In genomic region chr1:33268457-33268856, GRCh38 we compare ENCODE assay signal across 25 cellular contexts. TPM values are rescaled to one million over a fixed set of nuclear protein-coding genes. Genes with fewer than 3 reads are reported as not detected.
DNase-seq lines count a peak whose midpoint lies in the region; ATAC-seq, FAIRE-seq and TF ChIP-seq lines count a peak whose summit lies in the region.
"Had no signal": no experiment of that assay in that cellular context is flagged by ENCODE, and none has a peak within 500 bp of the region (broad histone marks: within the 10 kb centered on the region; RNA-seq: fewer than 3 reads in every experiment).

No MANE protein-coding gene starts in this region.

- H3K4me1 ChIP-seq in heart left ventricle (peaks cover 0 to 89% (median 56%) of the 10 kb centered on the region in 12 donors), H1 (replicated peaks in 1 of 4; ENCODE audit: control insufficient read depth in 3 of 4, insufficient read depth in 4 of 4, low read length in 3 of 4) (peaks cover 0 to 8% (median 0%) of the 10 kb centered on the region in 4 experiments; a peak in 1 of 7 replicates), upper lobe of left lung (peaks cover 16 to 56% (median 26%) of the 10 kb centered on the region in 4 donors), ovary (ENCODE audit: insufficient read depth) (peaks cover 10% of the 10 kb centered on the region)

- no peak overlapping the region for H2BK120ac ChIP-seq in H1 (replicated peaks; ENCODE audit: low read depth, low read length)

- H3K14ac ChIP-seq in H1 (ENCODE audit: insufficient read length): no peak overlapping the region

- no peak for TF ChIP-seq RAD21 in H1 (IDR thresholded peaks at IDR 0.05 in 1 of 2, conservative IDR thresholded peaks at IDR 0.05 in 1 of 2; ENCODE audit: low read depth in 2 of 2, low read length in 2 of 2)

- H3K4me3 ChIP-seq in heart left ventricle: no peak overlapping the region
- H3K4me3 ChIP-seq in H1 (ENCODE audit: extremely low read depth in 1 of 4, insufficient read depth in 2 of 4, low read depth in 3 of 4, low read length in 4 of 4): no peak overlapping the region
- H3K4me3 ChIP-seq in upper lobe of left lung: no peak overlapping the region
- no peak overlapping the region for H3K4me3 ChIP-seq in ovary
- H3K4me3 ChIP-seq: BLaER1 treated with 17β-estradiol and CSF1 and Interleukin-3, amounts not matched to agents 10 nM and 100 nM; K562 had no signal

- POLR2A ChIA-PET in H1 (lab: Charles Lee; ENCODE audit: partially characterized antibody): interaction anchor here (0.7 to 1.9 kb wide), 5 partner anchors 8 to 304 kb away, joined by 3 to 12 read pairs (median 5); partner anchors contain the start of gene RNF19B
- POLR2A ChIA-PET in activated CD4-positive, alpha-beta T cell treated with anti-CD3 and anti-CD28 coated beads for 36 hours (lab: Charles Lee): no interaction called here

- no peak overlapping the region for H2BK15ac ChIP-seq in H1 (ENCODE audit: low read length)

- no peaks in the 10 kb centered on the region for H3K27me3 ChIP-seq in heart left ventricle
- no peaks in the 10 kb centered on the region for H3K27me3 ChIP-seq in H1 (replicated peaks in 1 of 4; ENCODE audit: control insufficient read depth in 3 of 4, extremely low read depth in 1 of 4, insufficient read depth in 3 of 4, low read length in 3 of 4)
- H3K27me3 ChIP-seq in upper lobe of left lung: no peaks in the 10 kb centered on the region
- no peaks in the 10 kb centered on the region for H3K27me3 ChIP-seq in ovary
- H3K27me3 ChIP-seq: BLaER1 treated with 17β-estradiol and CSF1 and Interleukin-3, amounts not matched to agents 10 nM and 100 nM; neutrophil had no signal

- TF ChIP-seq CTCF in heart left ventricle (IDR thresholded peaks at IDR 0.05) (no peak), H1 (IDR thresholded peaks at IDR 0.05; ENCODE audit: control extremely low read depth in 1 of 3, insufficient read depth in 1 of 3, low read depth in 1 of 3, low read length in 3 of 3) (no peak), upper lobe of left lung (IDR thresholded peaks at IDR 0.05) (no peak), ovary (IDR thresholded peaks at IDR 0.05) (no peak)

- H2BK12ac ChIP-seq in H1 (ENCODE audit: low read depth, low read length): no peak overlapping the region

- peaks cover 0 to 29% (median 4%) of the 10 kb centered on the region in 9 donors for H3K36me3 ChIP-seq in heart left ventricle
- H3K36me3 ChIP-seq in H1 (ENCODE audit: control insufficient read depth in 2 of 4, insufficient read depth in 4 of 4, low read length in 3 of 4): peaks cover 0 to 5% (median 0%) of the 10 kb centered on the region in 4 experiments; a peak in 1 of 8 replicates
- peaks cover 0 to 14% (median 0%) of the 10 kb centered on the region in 4 donors for H3K36me3 ChIP-seq in upper lobe of left lung
- H3K36me3 ChIP-seq in ovary: no peaks in the 10 kb centered on the region

- H3K27me3 Mint-ChIP-seq in natural killer cell treated with Interleukin-12 subunit alpha and Interleukin-12 subunit beta and Interleukin-15 and Interleukin-18, amount 100 ng/mL, for 72 hours: no peaks in the 10 kb centered on the region
- no peaks in the 10 kb centered on the region for H3K27me3 Mint-ChIP-seq in activated CD4-positive, alpha-beta T cell treated with anti-CD3 and anti-CD28 coated beads for 36 hours

- WGBS in heart left ventricle, 4 donors: 74 to 88% (median 82%) methylated on average over 2 of the region's 2 CpGs
- 89% methylated on average over 2 of the region's 2 CpGs; no CpG with 5 or more reads in 1 of the 2 experiments for WGBS in H1 (ENCODE audit: extremely low coverage in 1 of 2, insufficient coverage in 1 of 2, insufficient read length in 1 of 2, insufficient replicate concordance in 2 of 2, low coverage in 1 of 2, low lambda C conversion rate in 2 of 2, missing lambda C conversion rate in 1 of 2), 2 experiments
- 76 to 83% methylated on average over 2 of the region's 2 CpGs for WGBS in upper lobe of left lung, 2 donors
- 72 to 82% (median 74%) methylated on average over 2 of the region's 2 CpGs for WGBS in ovary, 3 donors

- ATAC-seq in heart left ventricle: no peak
- no peak for ATAC-seq in Right ventricle myocardium inferior
- no peak for ATAC-seq in natural killer cell treated with Interleukin-12 subunit alpha and Interleukin-12 subunit beta and Interleukin-15 and Interleukin-18, amount 100 ng/mL, for 72 hours
- ATAC-seq in upper lobe of left lung (ENCODE audit: low FRiP score in 2 of 2): no peak
- no peak for ATAC-seq in activated CD4-positive, alpha-beta T cell treated with anti-CD3 and anti-CD28 coated beads for 36 hours
- ATAC-seq: K562 had no signal

- no peaks in the 10 kb centered on the region for H3K9me3 Mint-ChIP-seq in natural killer cell treated with Interleukin-12 subunit alpha and Interleukin-12 subunit beta and Interleukin-15 and Interleukin-18, amount 100 ng/mL, for 72 hours
- no peaks in the 10 kb centered on the region for H3K9me3 Mint-ChIP-seq in activated CD4-positive, alpha-beta T cell treated with anti-CD3 and anti-CD28 coated beads for 36 hours (ENCODE audit: low read depth)

- H3K23me2 ChIP-seq in H1 (ENCODE audit: low read depth, low read length): no peaks in the 10 kb centered on the region

- no peak overlapping the region for H3K4me3 Mint-ChIP-seq in natural killer cell treated with Interleukin-12 subunit alpha and Interleukin-12 subunit beta and Interleukin-15 and Interleukin-18, amount 100 ng/mL, for 72 hours
- H3K4me3 Mint-ChIP-seq in activated CD4-positive, alpha-beta T cell treated with anti-CD3 and anti-CD28 coated beads for 36 hours: no peak overlapping the region

- CTCF ChIA-PET in H1 (lab: Charles Lee; ENCODE audit: partially characterized antibody): interaction anchor here (0.9 to 5.8 kb wide), 6 partner anchors 10 to 187 kb away, joined by 3 to 49 read pairs (median 4); no protein-coding TSS in a partner anchor
- CTCF ChIA-PET in activated CD4-positive, alpha-beta T cell treated with anti-CD3 and anti-CD28 coated beads for 36 hours (lab: Charles Lee): interaction anchor here (0.9 to 1.9 kb wide), 3 partner anchors 27 to 112 kb away, joined by 3 to 5 read pairs (median 5); no protein-coding TSS in a partner anchor

- no peak overlapping the region for H3K18ac ChIP-seq in H1 (ENCODE audit: extremely low read depth, low read length)

- H3K9ac ChIP-seq in H1 (replicated peaks in 1 of 4; ENCODE audit: extremely low read depth in 1 of 4, low read depth in 3 of 4, low read length in 3 of 4): no peak overlapping the region

- H2AK5ac ChIP-seq in H1 (ENCODE audit: low read depth, low read length): no peak overlapping the region

- H3K4ac ChIP-seq in H1 (replicated peaks; ENCODE audit: insufficient read length, low read depth, low read length): no peak overlapping the region

- H3K27ac ChIP-seq in heart left ventricle (peak overlapping the region in 10 of 12 donors; percentile 13 to 67 (median 45)), H1 (ENCODE audit: low read depth, low read length) (no peak overlapping the region), upper lobe of left lung (peak overlapping the region in 3 of 4 donors; percentile 19 to 66 (median 64)), ovary (peak overlapping the region in 1 of 2 donors; percentile 45)
- H3K27ac ChIP-seq: BLaER1 treated with 17β-estradiol and CSF1 and Interleukin-3, amounts not matched to agents 10 nM and 100 nM; neutrophil had no signal

- peaks cover 0 to 8% of the 10 kb centered on the region in 2 experiments; a peak in 1 of 4 replicates for H3K79me2 ChIP-seq in H1 (ENCODE audit: control insufficient read depth in 1 of 2, insufficient read depth in 2 of 2, low read length in 2 of 2)

- H3K4me1 Mint-ChIP-seq in natural killer cell treated with Interleukin-12 subunit alpha and Interleukin-12 subunit beta and Interleukin-15 and Interleukin-18, amount 100 ng/mL, for 72 hours (ENCODE audit: low read depth in 2 of 2): peaks cover 37 to 40% of the 10 kb centered on the region in 2 donors
- peaks cover 17% of the 10 kb centered on the region for H3K4me1 Mint-ChIP-seq in activated CD4-positive, alpha-beta T cell treated with anti-CD3 and anti-CD28 coated beads for 36 hours

- H4K8ac ChIP-seq in H1 (ENCODE audit: extremely low read depth, insufficient read depth, low read length): no peak overlapping the region

- peaks cover 5 to 17% of the 10 kb centered on the region in 2 experiments for H4K20me1 ChIP-seq in H1 (replicated peaks in 1 of 2; ENCODE audit: control insufficient read depth in 1 of 2, insufficient read depth in 2 of 2, low read length in 2 of 2)

- no peak for FAIRE-seq in H1 (lab: Jason Lieb, UNC)
- FAIRE-seq: bronchial epithelial cell, frontal cortex, GM19239 had no signal

- no peak overlapping the region for H2AFZ ChIP-seq in H1 (ENCODE audit: low read length)

- peaks cover 15% of the 10 kb centered on the region; the same call in 1 of the 2 replicates for H3K79me1 ChIP-seq in H1 (ENCODE audit: low read depth, low read length)

- H3K23ac ChIP-seq in H1 (ENCODE audit: insufficient read length): no peak overlapping the region

- TF ChIP-seq POLR2A in heart left ventricle (IDR thresholded peaks at IDR 0.05) (no peak), H1 (IDR thresholded peaks at IDR 0.05; ENCODE audit: control extremely low read depth in 1 of 2, low read depth in 2 of 2, low read length in 2 of 2) (no peak), upper lobe of left lung (IDR thresholded peaks at IDR 0.05) (no peak), ovary (IDR thresholded peaks at IDR 0.05) (no peak)

- H3K36me3 Mint-ChIP-seq in natural killer cell treated with Interleukin-12 subunit alpha and Interleukin-12 subunit beta and Interleukin-15 and Interleukin-18, amount 100 ng/mL, for 72 hours: no peaks in the 10 kb centered on the region
- H3K36me3 Mint-ChIP-seq in activated CD4-positive, alpha-beta T cell treated with anti-CD3 and anti-CD28 coated beads for 36 hours (ENCODE audit: low read depth): no peaks in the 10 kb centered on the region

- TF ChIP-seq EP300 in H1 (IDR thresholded peaks at IDR 0.05; ENCODE audit: borderline replicate concordance in 1 of 2, low read depth in 2 of 2, low read length in 2 of 2): no peak
- TF ChIP-seq EP300 in upper lobe of left lung (IDR thresholded peaks at IDR 0.05): no peak
- TF ChIP-seq EP300 in ovary (IDR thresholded peaks at IDR 0.05): no peak

- no peak overlapping the region; the same call in 1 of the 2 replicates for H2BK5ac ChIP-seq in H1 (ENCODE audit: low read depth, low read length)

- H2BK20ac ChIP-seq in H1 (ENCODE audit: low read length): no peak overlapping the region

- H3K27ac Mint-ChIP-seq in natural killer cell treated with Interleukin-12 subunit alpha and Interleukin-12 subunit beta and Interleukin-15 and Interleukin-18, amount 100 ng/mL, for 72 hours: peak overlapping the region; percentile 1 to 48
- H3K27ac Mint-ChIP-seq in activated CD4-positive, alpha-beta T cell treated with anti-CD3 and anti-CD28 coated beads for 36 hours: no peak overlapping the region

- no peak overlapping the region for H3K4me2 ChIP-seq in H1 (ENCODE audit: insufficient read depth in 1 of 2, low read depth in 2 of 2, low read length in 2 of 2)
- H3K4me2 ChIP-seq: BLaER1 treated with 17β-estradiol and CSF1 and Interleukin-3, amounts not matched to agents 10 nM and 100 nM had no signal

- DNase-seq in heart left ventricle: no peak
- DNase-seq in Right ventricle myocardium inferior (ENCODE audit: missing footprints): no peak
- no peak for DNase-seq in H1 (ENCODE audit: low read depth in 1 of 2, low spot score in 2 of 2)
- DNase-seq in natural killer cell treated with Interleukin-12 subunit alpha and Interleukin-12 subunit beta and Interleukin-15 and Interleukin-18, amount 100 ng/mL, for 72 hours (ENCODE audit: low spot score): no peak
- no peak for DNase-seq in upper lobe of left lung
- DNase-seq in activated CD4-positive, alpha-beta T cell treated with anti-CD3 and anti-CD28 coated beads for 36 hours: no peak
- DNase-seq in ovary: no peak
- DNase-seq in DMS53 treated with DMSO at 0.1 percent for 48 hours (lab: John Stamatoyannopoulos, UW; ENCODE audit: unreplicated experiment): no peak
- DNase-seq: activated CD4-positive, CD25-positive, alpha-beta regulatory T cell treated with anti-CD3 and anti-CD28 coated beads, Interleukin-2, amount 50 U/mL, for 72 hours; activated T-cell treated with anti-CD3 and anti-CD28 coated beads, Interleukin-2, amount 50 U/mL, for 48 hours; dermis blood vessel endothelial cell; NCI-H146; NCI-H748 treated with DMSO at 0.1 percent for 48 hours; SIG-M5; stimulated activated CD4-positive, alpha-beta T cell treated with anti-CD3 and anti-CD28 coated beads, Interleukin-12 subunit alpha, Interleukin-12 subunit beta, amount 100 ng/mL, for 4 hours had no signal

- H3K9me3 ChIP-seq in heart left ventricle: no peaks in the 10 kb centered on the region
- H3K9me3 ChIP-seq in H1 (ENCODE audit: insufficient read depth in 2 of 2, low read depth in 1 of 2, low read length in 1 of 2): no peaks in the 10 kb centered on the region
- no peaks in the 10 kb centered on the region for H3K9me3 ChIP-seq in upper lobe of left lung
- no peaks in the 10 kb centered on the region for H3K9me3 ChIP-seq in ovary
- H3K9me3 ChIP-seq: BLaER1 treated with 17β-estradiol and CSF1 and Interleukin-3, amounts not matched to agents 10 nM and 100 nM; neutrophil had no signal

- intact Hi-C loops in heart left ventricle (cut with DNase I) (no loop called here), Right ventricle myocardium inferior (cut with DNase I) (no loop called here), ovary (cut with DNase I) (no loop called here)
- intact Hi-C loops in activated CD4-positive, alpha-beta T cell treated with anti-CD3 and anti-CD28 coated beads for 36 hours (cut with DNase I, micrococcal nuclease): no loop called here

- H4K91ac ChIP-seq in H1 (replicated peaks; ENCODE audit: insufficient read length, low read length): no peak overlapping the region

- H4K5ac ChIP-seq in H1 (ENCODE audit: insufficient read length, low read depth, low read length): no peak overlapping the region

- H3K56ac ChIP-seq in H1 (replicated peaks; ENCODE audit: insufficient read length, low read depth, low read length): no peak overlapping the region

RNA-seq across cellular contexts. Expression of gene ZNF362, which starts 12.2 kb away (rescaled TPM):
- total RNA-seq in heart left ventricle (10 to 100 TPM; 24.9 to 39.7 (median 33.3) TPM), Right ventricle myocardium inferior (30.3 TPM), upper lobe of left lung (10 to 100 TPM; 14.9 to 41.0 (median 21.3) TPM), ovary (10 to 100 TPM in 6 of 7 donors, 1 to 10 TPM in 1; 8.2 to 52.6 (median 33.6) TPM)
- polyA plus RNA-seq in heart left ventricle (10 to 100 TPM; 11.1 to 18.8 TPM), H1 (2011; rRNA removed) (24.2 and 40.4 TPM in 2 replicates), ovary (10 to 100 TPM; 13.9 to 23.0 TPM)
- 27.8 and 30.0 TPM in 2 replicates for total RNA-seq in H1 (2021; fragmentation: NEBNext Ultra II Directional; extraction: Animal tissue kit (Norgen Biotek cat#: 25700))
- polyA plus RNA-seq in H1 (2011; cell fraction: cytosol; rRNA removed): 16.1 TPM
- polyA plus RNA-seq in H1 (2011; cell fraction: nucleus; rRNA removed): 24.6 TPM
- 15.4 to 21.7 TPM (median 18.6 TPM) in 4 replicates for polyA plus RNA-seq in H1 (2012, experiment 1 of 2)
- 16.3 TPM for polyA plus RNA-seq in H1 (2012, experiment 2 of 2)
- 20.9 TPM for polyA plus RNA-seq in H1 (2013, experiment 1 of 2)
- 20.1 TPM for polyA plus RNA-seq in H1 (2013, experiment 2 of 2)
- polyA minus RNA-seq in H1 (2011; rRNA and poly(A)+ RNA removed): 14.9 and 19.7 TPM in 2 replicates
- 17.6 TPM for polyA minus RNA-seq in H1 (2011; cell fraction: cytosol; rRNA and poly(A)+ RNA removed)
- 17.4 TPM for polyA minus RNA-seq in H1 (2011; cell fraction: nucleus; rRNA and poly(A)+ RNA removed)
- 1 to 10 TPM; 6.7 to 7.5 TPM for total RNA-seq in natural killer cell treated with Interleukin-12 subunit alpha and Interleukin-12 subunit beta and Interleukin-15 and Interleukin-18, amount 100 ng/mL, for 72 hours
- 10 to 100 TPM; 10.2 to 11.7 TPM for total RNA-seq in activated CD4-positive, alpha-beta T cell treated with anti-CD3 and anti-CD28 coated beads for 36 hours

RNA-seq across cellular contexts. Expression of gene A3GALT2, which starts 52.4 kb away (rescaled TPM):
- total RNA-seq in heart left ventricle (under 1 TPM in 1 of 9 donors, not detected in 8; 0.40 TPM), Right ventricle myocardium inferior (not detected), upper lobe of left lung (under 1 TPM in 2 of 6 donors, not detected in 4; 0.79 to 0.91 TPM), ovary (not detected)
- polyA plus RNA-seq in heart left ventricle (not detected), H1 (2011; rRNA removed) (not detected in 2 replicates), ovary (not detected)
- not detected in 2 replicates for total RNA-seq in H1 (2021; fragmentation: NEBNext Ultra II Directional; extraction: Animal tissue kit (Norgen Biotek cat#: 25700))
- not detected for polyA plus RNA-seq in H1 (2011; cell fraction: cytosol; rRNA removed)
- not detected for polyA plus RNA-seq in H1 (2011; cell fraction: nucleus; rRNA removed)
- not detected in 4 replicates for polyA plus RNA-seq in H1 (2012, experiment 1 of 2)
- not detected for polyA plus RNA-seq in H1 (2012, experiment 2 of 2)
- not detected for polyA plus RNA-seq in H1 (2013, experiment 1 of 2)
- polyA plus RNA-seq in H1 (2013, experiment 2 of 2): not detected
- not detected in 2 replicates for polyA minus RNA-seq in H1 (2011; rRNA and poly(A)+ RNA removed)
- not detected for polyA minus RNA-seq in H1 (2011; cell fraction: cytosol; rRNA and poly(A)+ RNA removed)
- polyA minus RNA-seq in H1 (2011; cell fraction: nucleus; rRNA and poly(A)+ RNA removed): not detected
- not detected for total RNA-seq in natural killer cell treated with Interleukin-12 subunit alpha and Interleukin-12 subunit beta and Interleukin-15 and Interleukin-18, amount 100 ng/mL, for 72 hours
- not detected for total RNA-seq in activated CD4-positive, alpha-beta T cell treated with anti-CD3 and anti-CD28 coated beads for 36 hours
- total RNA-seq: bronchial epithelial cell, dermis blood vessel endothelial cell, epithelial cell of proximal tubule, frontal cortex, G401, K562, mesenteric fat pad, OCI-LY7 had no signal
- polyA plus RNA-seq: K562 had no signal
